Comparison of ENCODE assay signal across 8 cellular contexts in genomic region chr19:48480476-48481190, GRCh38. TPM values are rescaled to one million over a fixed set of nuclear protein-coding genes. Genes with fewer than 3 reads are reported as not detected.
DNase-seq lines count a peak whose midpoint lies in the region; ATAC-seq and TF ChIP-seq lines count a peak whose summit lies in the region.

No MANE protein-coding gene starts in this region.

- peaks cover 2% of the 10 kb centered on the region for H3K36me3 Mint-ChIP-seq in activated naive CD8-positive, alpha-beta T cell treated with anti-CD3 and anti-CD28 coated beads, Interleukin-2, amount 10 ng/mL, durations not matched to agents 7 days and 5 days

- TF ChIP-seq CTCF in right atrium auricular region (IDR thresholded peaks at IDR 0.05) (peak in 1 of 2 donors; percentile 16), PC-9 (conservative IDR thresholded peaks at IDR 0.05) (no peak)

- CTCF ChIA-PET in PC-9 (lab: Charles Lee), result interaction anchor here (0.7 kb wide), 1 partner anchor 266 kb away, joined by 3 read pairs; the partner anchor contains the start of gene IZUMO1

- no peaks in the 10 kb centered on the region for H3K9me3 Mint-ChIP-seq in activated naive CD8-positive, alpha-beta T cell treated with anti-CD3 and anti-CD28 coated beads, Interleukin-2, amount 10 ng/mL, durations not matched to agents 7 days and 5 days

- peaks cover 20% of the 10 kb centered on the region for H3K4me1 Mint-ChIP-seq in activated naive CD8-positive, alpha-beta T cell treated with anti-CD3 and anti-CD28 coated beads, Interleukin-2, amount 10 ng/mL, durations not matched to agents 7 days and 5 days

- H3K4me3 ChIP-seq in right atrium auricular region (peak overlapping the region; percentile 57 to 59), skeletal muscle tissue (ENCODE audit: low read length in 3 of 3) (peak overlapping the region; percentile 71 to 85 (median 84)), PC-9 (no peak overlapping the region)

- POLR2A ChIA-PET in activated naive CD8-positive, alpha-beta T cell treated with anti-CD3 and anti-CD28 coated beads, Interleukin-2, amount 10 ng/mL, durations not matched to agents 7 days and 5 days (lab: Charles Lee), result interaction anchor here (0.9 to 3.3 kb wide), 7 partner anchors 9 to 224 kb away, joined by 3 to 20 read pairs (median 6); partner anchors contain the start of gene EMP3
- POLR2A ChIA-PET in PC-9 (lab: Charles Lee; ENCODE audit: unreplicated experiment), result interaction anchor here (0.6 kb wide), 2 partner anchors 23 to 54 kb away, joined by 4 read pairs; no protein-coding TSS in a partner anchor

- H3K4me1 ChIP-seq in right atrium auricular region (peaks cover 0 to 27% of the 10 kb centered on the region in 2 donors), skeletal muscle tissue (ENCODE audit: control insufficient read depth in 3 of 3, insufficient read depth in 3 of 3, low read length in 3 of 3) (peaks cover 10 to 24% (median 22%) of the 10 kb centered on the region in 3 donors), PC-9 (replicated peaks; ENCODE audit: insufficient read depth) (peaks cover 2% of the 10 kb centered on the region)

- no peaks in the 10 kb centered on the region for H3K9me2 ChIP-seq in PC-9 (ENCODE audit: insufficient read depth)

- H3K27ac Mint-ChIP-seq in activated naive CD8-positive, alpha-beta T cell treated with anti-CD3 and anti-CD28 coated beads, Interleukin-2, amount 10 ng/mL, durations not matched to agents 7 days and 5 days, result peak overlapping the region; percentile 89

- H3K27me3 Mint-ChIP-seq in activated naive CD8-positive, alpha-beta T cell treated with anti-CD3 and anti-CD28 coated beads, Interleukin-2, amount 10 ng/mL, durations not matched to agents 7 days and 5 days, result no peaks in the 10 kb centered on the region

- H2AFZ ChIP-seq in PC-9, result no peak overlapping the region

- peak overlapping the region; percentile 80 for H3K4me3 Mint-ChIP-seq in activated naive CD8-positive, alpha-beta T cell treated with anti-CD3 and anti-CD28 coated beads, Interleukin-2, amount 10 ng/mL, durations not matched to agents 7 days and 5 days

- peaks cover 60% of the 10 kb centered on the region for H3F3A ChIP-seq in PC-9 (ENCODE audit: insufficient read depth, low read depth)

- peak overlapping the region; percentile 84 to 88 (median 86) for H3K9ac ChIP-seq in skeletal muscle tissue (ENCODE audit: low read depth in 1 of 3, low read length in 3 of 3)

- peaks cover 36% of the 10 kb centered on the region for H3K36me3 ChIP-seq in right atrium auricular region
- H3K36me3 ChIP-seq in skeletal muscle tissue (ENCODE audit: control insufficient read depth in 3 of 3, insufficient read depth in 3 of 3, low read length in 3 of 3), result peaks cover 19 to 21% (median 20%) of the 10 kb centered on the region in 3 donors
- peaks cover 7% of the 10 kb centered on the region for H3K36me3 ChIP-seq in PC-9 (ENCODE audit: low read depth)

- peak; percentile 51 for DNase-seq in activated T-cell treated with anti-CD3 and anti-CD28 coated beads for 1 hour (ENCODE audit: low read depth)
- DNase-seq in activated T-cell treated with anti-CD3 and anti-CD28 coated beads for 4 hours, result no peak
- peak; percentile 82 for DNase-seq in activated naive CD8-positive, alpha-beta T cell treated with anti-CD3 and anti-CD28 coated beads, Interleukin-2, amount 10 ng/mL, durations not matched to agents 7 days and 5 days
- peak; percentile 75 for DNase-seq in right atrium auricular region (ENCODE audit: low spot score)
- no peak for DNase-seq in NCI-H1436 treated with DMSO at 0.1 percent for 48 hours (lab: John Stamatoyannopoulos, UW)
- no peak for DNase-seq in PC-9
- no peak for DNase-seq in NCI-H2227 (lab: John Stamatoyannopoulos, UW; ENCODE audit: unreplicated experiment)

- intact Hi-C loops in PC-9 (cut with micrococcal nuclease; ENCODE audit: unreplicated experiment), result loop anchor here (10.0 kb wide), 1 partner anchor 484 kb away; the partner anchor contains the start of gene FTL

- H3K27me3 ChIP-seq in right atrium auricular region (no peaks in the 10 kb centered on the region), skeletal muscle tissue (ENCODE audit: control insufficient read depth in 3 of 3, insufficient read depth in 3 of 3, low read length in 3 of 3) (no peaks in the 10 kb centered on the region), PC-9 (ENCODE audit: insufficient read depth, low read depth) (no peaks in the 10 kb centered on the region)

- peaks cover 21% of the 10 kb centered on the region for H4K20me1 ChIP-seq in PC-9 (ENCODE audit: insufficient read depth)

- BruUV-seq in PC-9 (replicated peaks; lab: Mats Ljungman, UMichigan), result no TSS peak

- H3K79me2 ChIP-seq in PC-9 (ENCODE audit: low read depth), result no peaks in the 10 kb centered on the region

- no peak overlapping the region for H3K4me2 ChIP-seq in PC-9

- H3K27ac ChIP-seq in right atrium auricular region, result peak overlapping the region; percentile 88 to 98
- peak overlapping the region; percentile 77 for H3K27ac ChIP-seq in skeletal muscle tissue (ENCODE audit: low read depth, low read length)
- no peak overlapping the region for H3K27ac ChIP-seq in PC-9

- peak; percentile 90 for ATAC-seq in activated naive CD8-positive, alpha-beta T cell treated with anti-CD3 and anti-CD28 coated beads, Interleukin-2, amount 10 ng/mL, durations not matched to agents 7 days and 5 days (ENCODE audit: low read depth)

- H3K9me3 ChIP-seq in right atrium auricular region (no peaks in the 10 kb centered on the region), skeletal muscle tissue (ENCODE audit: control insufficient read depth in 3 of 3, low read length in 3 of 3) (no peaks in the 10 kb centered on the region), PC-9 (ENCODE audit: insufficient read depth, low read depth) (no peaks in the 10 kb centered on the region)

RNA-seq across cellular contexts. Expression of gene CYTH2, which starts 11.5 kb away (rescaled TPM):
- total RNA-seq in activated naive CD8-positive, alpha-beta T cell treated with anti-CD3 and anti-CD28 coated beads, Interleukin-2, amount 10 ng/mL, durations not matched to agents 7 days and 5 days, result 10 to 100 TPM; 57.6 to 59.1 TPM
- total RNA-seq in right atrium auricular region, result 10 to 100 TPM; 13.3 to 22.5 TPM
- total RNA-seq in skeletal muscle tissue, result 33.4 TPM
- total RNA-seq in PC-9 (2021), result 74.4 and 93.0 TPM in 2 replicates

RNA-seq across cellular contexts. Expression of gene KCNJ14, which starts 25.3 kb away (rescaled TPM):
- 1 to 10 TPM; 1.4 TPM for total RNA-seq in activated naive CD8-positive, alpha-beta T cell treated with anti-CD3 and anti-CD28 coated beads, Interleukin-2, amount 10 ng/mL, durations not matched to agents 7 days and 5 days
- total RNA-seq in right atrium auricular region (under 1 TPM; 0.26 to 0.31 TPM), skeletal muscle tissue (1.0 TPM), PC-9 (2021) (5.4 and 8.3 TPM in 2 replicates)

RNA-seq across cellular contexts. Expression of gene LMTK3, which starts 31.0 kb away (rescaled TPM):
- 10 to 100 TPM; 10.2 to 12.8 TPM for total RNA-seq in activated naive CD8-positive, alpha-beta T cell treated with anti-CD3 and anti-CD28 coated beads, Interleukin-2, amount 10 ng/mL, durations not matched to agents 7 days and 5 days
- 1 to 10 TPM; 1.3 to 1.6 TPM for total RNA-seq in right atrium auricular region
- not detected for total RNA-seq in skeletal muscle tissue
- total RNA-seq in PC-9 (2021), result 13.9 and 19.6 TPM in 2 replicates

RNA-seq across cellular contexts. Expression of gene GRWD1, which starts 34.9 kb away (rescaled TPM):
- 10 to 100 TPM; 31.3 to 36.0 TPM for total RNA-seq in activated naive CD8-positive, alpha-beta T cell treated with anti-CD3 and anti-CD28 coated beads, Interleukin-2, amount 10 ng/mL, durations not matched to agents 7 days and 5 days
- 10 to 100 TPM; 10.8 to 19.8 TPM for total RNA-seq in right atrium auricular region
- total RNA-seq in skeletal muscle tissue, result 8.4 TPM
- total RNA-seq in PC-9 (2021), result 35.5 and 44.2 TPM in 2 replicates

Comparison
In these comparisons a context has a peak if more than half of its experiments do, and no peak if none do; other contexts are left out.
1. DNase-seq: peak in activated T-cell treated with anti-CD3 and anti-CD28 coated beads for 1 hour (single experiment), activated naive CD8-positive, alpha-beta T cell treated with anti-CD3 and anti-CD28 coated beads, Interleukin-2, amount 10 ng/mL, durations not matched to agents 7 days and 5 days (single experiment) and right atrium auricular region (single experiment); none in activated T-cell treated with anti-CD3 and anti-CD28 coated beads for 4 hours (single experiment), NCI-H1436 treated with DMSO at 0.1 percent for 48 hours (single experiment), PC-9 (0 of 2) and NCI-H2227 (single experiment).